Comparison of ENCODE assay signal across 23 cellular contexts in the genomic region with DNA sequence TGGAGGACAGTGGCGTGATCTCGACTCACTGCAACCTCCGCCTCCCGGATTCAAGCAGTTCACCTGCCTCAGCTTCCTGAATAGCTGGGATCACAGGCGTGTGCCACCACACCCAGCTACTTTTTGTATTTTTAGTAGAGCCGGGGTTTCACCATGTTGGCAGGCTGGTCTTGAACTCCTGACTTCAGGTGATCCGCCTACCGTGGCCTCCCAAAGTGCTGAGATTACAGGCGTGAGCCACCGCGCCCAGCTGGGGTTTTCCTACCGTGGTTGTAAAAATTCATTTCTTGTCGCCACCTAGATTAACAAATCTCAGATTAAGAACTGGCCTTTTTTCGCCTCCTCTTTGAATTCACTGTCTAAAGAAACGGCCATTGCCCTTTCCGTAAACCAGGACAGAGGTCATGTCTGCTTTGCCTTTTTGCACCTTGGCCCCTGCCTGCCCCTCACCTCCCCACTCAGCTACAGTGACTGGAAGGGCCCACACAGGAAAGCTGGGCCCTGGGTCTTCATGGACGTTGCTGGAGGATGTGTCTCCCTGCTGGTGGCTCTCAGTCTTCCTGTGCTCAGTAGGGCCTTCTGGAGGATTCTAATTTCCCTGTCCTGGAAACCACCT. TPM values are rescaled to one million over a fixed set of nuclear protein-coding genes. Genes with fewer than 3 reads are reported as not detected.
DNase-seq lines count a peak whose midpoint lies in the region; ATAC-seq, FAIRE-seq and TF ChIP-seq lines count a peak whose summit lies in the region.
"Had no signal": no experiment of that assay in that cellular context is flagged by ENCODE, and none has a peak within 500 bp of the region (broad histone marks: within the 10 kb centered on the region; RNA-seq: fewer than 3 reads in every experiment).

No MANE protein-coding gene starts in this region.

- DNase-seq in activated CD4-positive, alpha-beta memory T cell treated with anti-CD3 and anti-CD28 coated beads for 36 hours, result peak; percentile 37
- DNase-seq in activated CD4-positive, alpha-beta memory T cell treated with anti-CD3 and anti-CD28 coated beads, Interleukin-2, amount 10 ng/mL, durations not matched to agents 7 days and 5 days, result no peak
- no peak for DNase-seq in Panc1 (ENCODE audit: low read depth, low spot score)
- no peak for DNase-seq in esophagus squamous epithelium (lab: John Stamatoyannopoulos, UW)
- DNase-seq in neural crest cell (ENCODE audit: low read depth, low spot score), result no peak
- no peak for DNase-seq in D721Med (ENCODE audit: insufficient read length, low spot score)
- DNase-seq in effector CD4-positive, alpha-beta T cell, result no peak
- DNase-seq: 8988T; cerebellar nuclear complex; DMS79 treated with DMSO at 0.1 percent for 48 hours; effector CD8-positive, alpha-beta T cell; gastrocnemius medialis; GM23248; hippocampal formation; NCI-H2081 treated with DMSO at 0.1 percent for 48 hours; NCI-H510A treated with DMSO at 0.1 percent for 48 hours; right cardiac atrium; upper lobe of right lung had no signal

- H3K27me3 ChIP-seq in Panc1 (ENCODE audit: control insufficient read depth, insufficient read depth, low read length) (no peaks in the 10 kb centered on the region), esophagus squamous epithelium (no peaks in the 10 kb centered on the region)
- H3K27me3 ChIP-seq: esophagus muscularis mucosa, gastrocnemius medialis, upper lobe of right lung had no signal

- H3K4me3 Mint-ChIP-seq in activated CD4-positive, alpha-beta memory T cell treated with anti-CD3 and anti-CD28 coated beads for 36 hours, result no peak overlapping the region
- H3K4me3 Mint-ChIP-seq in activated CD4-positive, alpha-beta memory T cell treated with anti-CD3 and anti-CD28 coated beads, Interleukin-2, amount 10 ng/mL, durations not matched to agents 7 days and 5 days, result no peak overlapping the region
- H3K4me3 Mint-ChIP-seq in neural crest cell, result no peak overlapping the region
- H3K4me3 Mint-ChIP-seq: activated naive CD4-positive, alpha-beta T cell treated with anti-CD3 and anti-CD28 coated beads, Interleukin-2, amount 50 U/mL, for 24 hours had no signal

- CTCF ChIA-PET in activated CD4-positive, alpha-beta memory T cell treated with anti-CD3 and anti-CD28 coated beads for 36 hours (lab: Charles Lee), result interaction anchor here (0.6 kb wide), 1 partner anchor 783 kb away, joined by 3 read pairs; no protein-coding TSS in a partner anchor
- CTCF ChIA-PET in activated CD4-positive, alpha-beta memory T cell treated with anti-CD3 and anti-CD28 coated beads, Interleukin-2, amount 10 ng/mL, durations not matched to agents 7 days and 5 days (lab: Charles Lee), result interaction anchor here (0.6 to 1.0 kb wide), 4 partner anchors 12 to 144 kb away, joined by 3 to 4 read pairs (median 3); no protein-coding TSS in a partner anchor
- CTCF ChIA-PET in Panc1 (lab: Charles Lee), result interaction anchor here (0.6 to 0.7 kb wide), 2 partner anchors 49 to 52 kb away, joined by 4 to 5 read pairs; no protein-coding TSS in a partner anchor

- peak overlapping the region; percentile 13; the same call in 1 of the 2 replicates for H3K27ac ChIP-seq in Panc1 (ENCODE audit: low read length)
- H3K27ac ChIP-seq in esophagus squamous epithelium, result peak overlapping the region in 3 of 4 donors; percentile 17 to 36 (median 23)
- H3K27ac ChIP-seq: esophagus muscularis mucosa, gastrocnemius medialis, GM23248, SK-N-MC, upper lobe of right lung had no signal

- no TSS peak for BruUV-seq in Panc1 (replicated peaks; lab: Mats Ljungman, UMichigan)

- POLR2A ChIA-PET in activated CD4-positive, alpha-beta memory T cell treated with anti-CD3 and anti-CD28 coated beads for 36 hours (lab: Charles Lee), result interaction anchor here (1.1 kb wide), 1 partner anchor 17 kb away, joined by 3 read pairs; a partner anchor contains a TSS
- POLR2A ChIA-PET in activated CD4-positive, alpha-beta memory T cell treated with anti-CD3 and anti-CD28 coated beads, Interleukin-2, amount 10 ng/mL, durations not matched to agents 7 days and 5 days (lab: Charles Lee), result interaction anchor here (1.2 to 6.8 kb wide), 3 partner anchors 16 to 20 kb away, joined by 3 to 46 read pairs (median 4); a partner anchor contains a TSS
- POLR2A ChIA-PET in Panc1 (lab: Charles Lee), result no interaction called here

- H3K4me1 ChIP-seq in Panc1 (ENCODE audit: control insufficient read depth, insufficient read depth, low read length), result 0 out of 2 replicates have a peak, but pooled peaks cover 2% of the 10 kb centered on the region
- H3K4me1 ChIP-seq in esophagus squamous epithelium, result peaks cover 10 to 67% (median 20%) of the 10 kb centered on the region in 3 donors

- WGBS in esophagus squamous epithelium, 2 donors, result 78 to 86% methylated on average over 17 of the region's 17 CpGs

- ATAC-seq in Panc1, result no peak
- ATAC-seq in activated CD4-positive, CD25-positive, alpha-beta regulatory T cell treated with anti-CD3 and anti-CD28 coated beads, Interleukin-2, amount 50 U/mL, for 24 hours, result no peak
- ATAC-seq: gastrocnemius medialis, right cardiac atrium, upper lobe of right lung had no signal

- H3K36me3 Mint-ChIP-seq in activated CD4-positive, alpha-beta memory T cell treated with anti-CD3 and anti-CD28 coated beads for 36 hours, result peaks cover 2% of the 10 kb centered on the region
- peaks cover 23% of the 10 kb centered on the region for H3K36me3 Mint-ChIP-seq in activated CD4-positive, alpha-beta memory T cell treated with anti-CD3 and anti-CD28 coated beads, Interleukin-2, amount 10 ng/mL, durations not matched to agents 7 days and 5 days (ENCODE audit: low read depth)
- H3K36me3 Mint-ChIP-seq in neural crest cell (ENCODE audit: low read depth), result peaks cover 7% of the 10 kb centered on the region
- H3K36me3 Mint-ChIP-seq: activated naive CD4-positive, alpha-beta T cell treated with anti-CD3 and anti-CD28 coated beads, Interleukin-2, amount 50 U/mL, for 24 hours had no signal

- in situ Hi-C loops in Panc1 (cut with HindIII; ENCODE audit: low pct_unique_long_range_greater_than_20kb, low sequenced_read_pairs), result no loop called here

- H3K27ac Mint-ChIP-seq in activated CD4-positive, alpha-beta memory T cell treated with anti-CD3 and anti-CD28 coated beads for 36 hours, result no peak overlapping the region
- no peak overlapping the region for H3K27ac Mint-ChIP-seq in activated CD4-positive, alpha-beta memory T cell treated with anti-CD3 and anti-CD28 coated beads, Interleukin-2, amount 10 ng/mL, durations not matched to agents 7 days and 5 days
- peak overlapping the region; percentile 71 for H3K27ac Mint-ChIP-seq in neural crest cell (ENCODE audit: unreplicated experiment)

- no peak for TF ChIP-seq POLR2A in esophagus squamous epithelium (IDR thresholded peaks at IDR 0.05)

- peaks cover under 1% of the 10 kb centered on the region for H3K9me3 Mint-ChIP-seq in activated CD4-positive, alpha-beta memory T cell treated with anti-CD3 and anti-CD28 coated beads for 36 hours
- H3K9me3 Mint-ChIP-seq in activated CD4-positive, alpha-beta memory T cell treated with anti-CD3 and anti-CD28 coated beads, Interleukin-2, amount 10 ng/mL, durations not matched to agents 7 days and 5 days, result peaks cover 6% of the 10 kb centered on the region
- no peaks in the 10 kb centered on the region for H3K9me3 Mint-ChIP-seq in neural crest cell
- H3K9me3 Mint-ChIP-seq: activated naive CD4-positive, alpha-beta T cell treated with anti-CD3 and anti-CD28 coated beads, Interleukin-2, amount 50 U/mL, for 24 hours had no signal

- H3K27me3 Mint-ChIP-seq in activated CD4-positive, alpha-beta memory T cell treated with anti-CD3 and anti-CD28 coated beads for 36 hours, result no peaks in the 10 kb centered on the region
- no peaks in the 10 kb centered on the region for H3K27me3 Mint-ChIP-seq in activated CD4-positive, alpha-beta memory T cell treated with anti-CD3 and anti-CD28 coated beads, Interleukin-2, amount 10 ng/mL, durations not matched to agents 7 days and 5 days
- no peaks in the 10 kb centered on the region for H3K27me3 Mint-ChIP-seq in neural crest cell (ENCODE audit: low read depth)
- H3K27me3 Mint-ChIP-seq: activated naive CD4-positive, alpha-beta T cell treated with anti-CD3 and anti-CD28 coated beads, Interleukin-2, amount 50 U/mL, for 24 hours had no signal

- peaks cover 45% of the 10 kb centered on the region for H3K4me1 Mint-ChIP-seq in activated CD4-positive, alpha-beta memory T cell treated with anti-CD3 and anti-CD28 coated beads for 36 hours (ENCODE audit: low read depth)
- peaks cover 39% of the 10 kb centered on the region for H3K4me1 Mint-ChIP-seq in activated CD4-positive, alpha-beta memory T cell treated with anti-CD3 and anti-CD28 coated beads, Interleukin-2, amount 10 ng/mL, durations not matched to agents 7 days and 5 days
- peaks cover 37% of the 10 kb centered on the region for H3K4me1 Mint-ChIP-seq in neural crest cell

- H3K9me3 ChIP-seq in Panc1 (ENCODE audit: control insufficient read depth, insufficient read depth, low read depth, low read length) (no peaks in the 10 kb centered on the region), esophagus squamous epithelium (no peaks in the 10 kb centered on the region)
- H3K9me3 ChIP-seq: esophagus muscularis mucosa, gastrocnemius medialis, upper lobe of right lung had no signal

- TF ChIP-seq CTCF in Panc1 (IDR thresholded peaks at IDR 0.05), result no peak
- TF ChIP-seq CTCF in esophagus squamous epithelium (IDR thresholded peaks at IDR 0.05), result no peak
- no peak for TF ChIP-seq CTCF in neural crest cell (conservative IDR thresholded peaks at IDR 0.05)
- TF ChIP-seq CTCF in D721Med (IDR thresholded peaks at IDR 0.05; ENCODE audit: insufficient read depth, missing control alignments), result no peak

- intact Hi-C loops in activated CD4-positive, alpha-beta memory T cell treated with anti-CD3 and anti-CD28 coated beads for 36 hours (cut with micrococcal nuclease), result no loop called here
- intact Hi-C loops in Panc1 (cut with micrococcal nuclease; ENCODE audit: unreplicated experiment), result no loop called here
- intact Hi-C loops in esophagus squamous epithelium (cut with DNase I), result no loop called here

- no peak for FAIRE-seq in D721Med (lab: Jason Lieb, UNC)

- H3K4me3 ChIP-seq in Panc1 (ENCODE audit: low read depth in 2 of 2, low read length in 2 of 2) (no peak overlapping the region), esophagus squamous epithelium (no peak overlapping the region)
- H3K4me3 ChIP-seq: esophagus muscularis mucosa, gastrocnemius medialis, GM23248, lung, SK-N-MC, upper lobe of right lung had no signal

- H3K36me3 ChIP-seq in Panc1 (ENCODE audit: control insufficient read depth, insufficient read depth, low read length), result no peaks in the 10 kb centered on the region
- H3K36me3 ChIP-seq in esophagus squamous epithelium, result no peaks in the 10 kb centered on the region
- H3K36me3 ChIP-seq: esophagus muscularis mucosa, gastrocnemius medialis, upper lobe of right lung had no signal

RNA-seq across cellular contexts. Expression of a gene that starts 17.2 kb away (rescaled TPM):
- 10 to 100 TPM; 27.0 to 28.5 TPM for total RNA-seq in activated CD4-positive, alpha-beta memory T cell treated with anti-CD3 and anti-CD28 coated beads for 36 hours
- total RNA-seq in activated CD4-positive, alpha-beta memory T cell treated with anti-CD3 and anti-CD28 coated beads, Interleukin-2, amount 10 ng/mL, durations not matched to agents 7 days and 5 days, result 10 to 100 TPM; 19.4 to 20.7 TPM
- total RNA-seq in Panc1 (2021; ENCODE audit: unreplicated experiment), result 15.8 TPM
- 14.2 TPM for polyA plus RNA-seq in Panc1 (2012; ENCODE audit: insufficient read length)
- 10 to 100 TPM; 15.1 to 27.4 (median 21.4) TPM for total RNA-seq in esophagus squamous epithelium
- 60.3 and 64.4 TPM in 2 replicates for total RNA-seq in neural crest cell
